Comparison of ENCODE assay signal across 16 cellular contexts in genomic region chr17:68591583-68591982, GRCh38. TPM values are rescaled to one million over a fixed set of nuclear protein-coding genes. Genes with fewer than 3 reads are reported as not detected.
A peak's percentile ranks its signal among the peaks of the same experiment; 100 is the strongest.
DNase-seq lines count a peak whose midpoint lies in the region; ATAC-seq lines count a peak whose summit lies in the region.
"Had no signal": no experiment of that assay in that cellular context is flagged by ENCODE, and none has a peak within 500 bp of the region (broad histone marks: within the 10 kb centered on the region; RNA-seq: fewer than 3 reads in every experiment).

No MANE protein-coding gene starts in this region.

- no peak overlapping the region for H2BK120ac ChIP-seq in neuronal stem cell (ENCODE audit: low read depth, low read length)

- H3K18ac ChIP-seq in neuronal stem cell (ENCODE audit: low read length), result no peak overlapping the region

- peaks cover 0 to 32% (median 0%) of the 10 kb centered on the region in 3 experiments for H3K27me3 ChIP-seq in neuronal stem cell (ENCODE audit: control insufficient read depth in 3 of 3, insufficient read depth in 3 of 3, low read depth in 1 of 3, low read length in 3 of 3)
- H3K27me3 ChIP-seq: left lung, upper lobe of left lung had no signal

- no CpG with 5 or more reads among the region's 12 CpGs for WGBS in neuronal stem cell (ENCODE audit: extremely low coverage in 2 of 2, insufficient read length in 2 of 2, insufficient replicate concordance in 1 of 2), 2 donors

- peak; percentile 58 for DNase-seq in activated CD4-positive, alpha-beta T cell treated with anti-CD3 and anti-CD28 coated beads, Interleukin-2, amount 10 ng/mL, durations not matched to agents 24 days and 14 days
- DNase-seq in activated CD4-positive, alpha-beta T cell treated with anti-CD3 and anti-CD28 coated beads, Interleukin-2, amount 50 U/mL, for 4 hours, result no peak
- peak; percentile 17 to 28 for DNase-seq in NOMO-1 (lab: John Stamatoyannopoulos, UW; ENCODE audit: unreplicated experiment in 2 of 2)
- DNase-seq in ecto neural progenitor cell (ENCODE audit: low spot score), result peak; percentile 79
- peak; percentile 44 for DNase-seq in neuronal stem cell (ENCODE audit: low spot score)
- no peak for DNase-seq in activated naive CD4-positive, alpha-beta T cell treated with anti-CD3 and anti-CD28 coated beads, Interleukin-2, amount 50 U/mL, for 16 hours
- no peak for DNase-seq in NCI-H524 (lab: John Stamatoyannopoulos, UW)
- DNase-seq: activated effector memory CD4-positive, alpha-beta T cell treated with Interleukin-2 at 50 U/mL for 16 hours; effector memory CD8-positive, alpha-beta T cell; GM23248; left lung; NCI-H1092; NCI-H524 treated with DMSO at 0.1 percent for 48 hours had no signal

- H2AFZ ChIP-seq in neuronal stem cell (ENCODE audit: low read length), result no peak overlapping the region
- H2AFZ ChIP-seq: GM23248 had no signal

- H3K36me3 ChIP-seq in neuronal stem cell (replicated peaks in 1 of 2; ENCODE audit: control insufficient read depth in 2 of 2, insufficient read depth in 2 of 2, low read length in 2 of 2), result no peaks in the 10 kb centered on the region

- no peak overlapping the region for H4K8ac ChIP-seq in neuronal stem cell (ENCODE audit: low read depth, low read length)

- no peak overlapping the region for H4K91ac ChIP-seq in neuronal stem cell (ENCODE audit: low read depth, low read length, poor library complexity)

- no peak overlapping the region for H3K4ac ChIP-seq in neuronal stem cell (ENCODE audit: low read length)

- no peak overlapping the region for H3K23ac ChIP-seq in neuronal stem cell (ENCODE audit: low read depth, low read length, poor library complexity)

- no peak overlapping the region for H3K27ac Mint-ChIP-seq in activated CD4-positive, alpha-beta T cell treated with anti-CD3 and anti-CD28 coated beads, Interleukin-2, amount 10 ng/mL, durations not matched to agents 24 days and 14 days
- H3K27ac Mint-ChIP-seq: effector memory CD8-positive, alpha-beta T cell had no signal

- H2BK15ac ChIP-seq in neuronal stem cell (ENCODE audit: low read length), result no peak overlapping the region

- intact Hi-C loops in activated CD4-positive, alpha-beta T cell treated with anti-CD3 and anti-CD28 coated beads, Interleukin-2, amount 10 ng/mL, durations not matched to agents 24 days and 14 days (cut with micrococcal nuclease), result no loop called here

- no peak overlapping the region for H2BK5ac ChIP-seq in neuronal stem cell (ENCODE audit: low read length)

- no peak overlapping the region for H2AK5ac ChIP-seq in neuronal stem cell (ENCODE audit: low read depth, low read length)

- peaks cover 2% of the 10 kb centered on the region for H3K4me1 Mint-ChIP-seq in activated CD4-positive, alpha-beta T cell treated with anti-CD3 and anti-CD28 coated beads, Interleukin-2, amount 10 ng/mL, durations not matched to agents 24 days and 14 days

- H3K79me1 ChIP-seq in neuronal stem cell (ENCODE audit: low read depth, low read length), result no peaks in the 10 kb centered on the region

- H3K14ac ChIP-seq in neuronal stem cell (ENCODE audit: low read length), result no peak overlapping the region

- H2BK12ac ChIP-seq in neuronal stem cell (ENCODE audit: low read length), result no peak overlapping the region

- H3K36me3 Mint-ChIP-seq in activated CD4-positive, alpha-beta T cell treated with anti-CD3 and anti-CD28 coated beads, Interleukin-2, amount 10 ng/mL, durations not matched to agents 24 days and 14 days (ENCODE audit: low read depth), result no peaks in the 10 kb centered on the region

- H3K27ac ChIP-seq in neuronal stem cell (replicated peaks; ENCODE audit: low read length), result no peak overlapping the region
- H3K27ac ChIP-seq: A549, GM23248, left lung, upper lobe of left lung had no signal

- no peaks in the 10 kb centered on the region for H3K4me1 ChIP-seq in neuronal stem cell (ENCODE audit: control insufficient read depth in 2 of 2, insufficient read depth in 1 of 2, low read depth in 1 of 2, low read length in 2 of 2)
- H3K4me1 ChIP-seq: A549 had no signal

- no peak overlapping the region for H3K9ac ChIP-seq in neuronal stem cell (ENCODE audit: low read depth, low read length, poor library complexity)
- H3K9ac ChIP-seq: GM23248 had no signal

- ATAC-seq in HG02884 (IDR thresholded peaks at IDR 0.05; ENCODE audit: unreplicated experiment), result no peak
- ATAC-seq: effector memory CD8-positive, alpha-beta T cell; left lung had no signal

- H3K4me3 ChIP-seq in neuronal stem cell (ENCODE audit: low read length in 2 of 2), result no peak overlapping the region
- H3K4me3 ChIP-seq: A549, GM23248, left lung, upper lobe of left lung had no signal

- peaks cover 5% of the 10 kb centered on the region for H3K9me3 Mint-ChIP-seq in activated CD4-positive, alpha-beta T cell treated with anti-CD3 and anti-CD28 coated beads, Interleukin-2, amount 10 ng/mL, durations not matched to agents 24 days and 14 days
- H3K9me3 Mint-ChIP-seq: effector memory CD8-positive, alpha-beta T cell had no signal

- H3K27me3 Mint-ChIP-seq in activated CD4-positive, alpha-beta T cell treated with anti-CD3 and anti-CD28 coated beads, Interleukin-2, amount 10 ng/mL, durations not matched to agents 24 days and 14 days, result peaks cover 34% of the 10 kb centered on the region

- no peaks in the 10 kb centered on the region for H3K9me3 ChIP-seq in neuronal stem cell (replicated peaks in 1 of 2; ENCODE audit: control insufficient read depth in 2 of 2, insufficient read depth in 1 of 2, low read depth in 1 of 2, low read length in 2 of 2)
- H3K9me3 ChIP-seq: upper lobe of left lung had no signal

- no peak overlapping the region for H3K4me2 ChIP-seq in neuronal stem cell (ENCODE audit: insufficient read depth, low read length, poor library complexity, severe bottlenecking)
- H3K4me2 ChIP-seq: A549 had no signal

- no peak overlapping the region for H3K4me3 Mint-ChIP-seq in activated CD4-positive, alpha-beta T cell treated with anti-CD3 and anti-CD28 coated beads, Interleukin-2, amount 10 ng/mL, durations not matched to agents 24 days and 14 days
- H3K4me3 Mint-ChIP-seq: effector memory CD8-positive, alpha-beta T cell had no signal

RNA-seq across cellular contexts. Expression of gene FAM20A, which starts 9.6 kb away (rescaled TPM):
- total RNA-seq in activated CD4-positive, alpha-beta T cell treated with anti-CD3 and anti-CD28 coated beads, Interleukin-2, amount 10 ng/mL, durations not matched to agents 24 days and 14 days, result not detected in 2 replicates
- polyA plus RNA-seq in neuronal stem cell (2013, experiment 1 of 2), result 0.06 TPM
- polyA plus RNA-seq in neuronal stem cell (2013, experiment 2 of 2), result 0.17 TPM

Comparison
In these comparisons a context has a peak if more than half of its experiments do, and no peak if none do; other contexts are left out.
1. DNase-seq: peak in activated CD4-positive, alpha-beta T cell treated with anti-CD3 and anti-CD28 coated beads, Interleukin-2, amount 10 ng/mL, durations not matched to agents 24 days and 14 days (single experiment), NOMO-1 (2 of 2), ecto neural progenitor cell (single experiment) and neuronal stem cell (single experiment); none in activated CD4-positive, alpha-beta T cell treated with anti-CD3 and anti-CD28 coated beads, Interleukin-2, amount 50 U/mL, for 4 hours (0 of 2), activated naive CD4-positive, alpha-beta T cell treated with anti-CD3 and anti-CD28 coated beads, Interleukin-2, amount 50 U/mL, for 16 hours (single experiment) and NCI-H524 (0 of 2).